In genomic region chr2:216004408-216005283, GRCh38 we compare ENCODE assay signal across 13 cellular contexts. TPM values are rescaled to one million over a fixed set of nuclear protein-coding genes. Genes with fewer than 3 reads are reported as not detected.
DNase-seq lines count a peak whose midpoint lies in the region; ATAC-seq and TF ChIP-seq lines count a peak whose summit lies in the region.
"Had no signal": no experiment of that assay in that cellular context is flagged by ENCODE, and none has a peak within 500 bp of the region (broad histone marks: within the 10 kb centered on the region; RNA-seq: fewer than 3 reads in every experiment).

No MANE protein-coding gene starts in this region.

- ATAC-seq in GM18867 (IDR thresholded peaks at IDR 0.05; ENCODE audit: unreplicated experiment) (peak; percentile 28), GM21529 (IDR thresholded peaks at IDR 0.05; ENCODE audit: unreplicated experiment) (peak; percentile 24), HG03571 (IDR thresholded peaks at IDR 0.05; ENCODE audit: unreplicated experiment) (peak; percentile 28)

- H3K27me3 ChIP-seq in colonic mucosa = no peaks in the 10 kb centered on the region

- TF ChIP-seq CTCF in colonic mucosa (IDR thresholded peaks at IDR 0.05) = no peak

- H3K27ac ChIP-seq in colonic mucosa = no peak overlapping the region

- no peak overlapping the region for H3K4me3 ChIP-seq in colonic mucosa

- no peaks in the 10 kb centered on the region for H3K9me3 ChIP-seq in colonic mucosa

- H3K9ac ChIP-seq in colonic mucosa (ENCODE audit: low read depth in 2 of 2, low read length in 2 of 2) = no peak overlapping the region

- DNase-seq in germinal center (ENCODE audit: low spot score) (peak; percentile 31), T1000 (lab: John Stamatoyannopoulos, UW) (no peak), SKM-1 treated with dmso at 0.1 percent for 144 hours (lab: John Stamatoyannopoulos, UW; ENCODE audit: unreplicated experiment) (no peak), DMS 273 treated with DMSO at 0.1 percent for 48 hours (lab: John Stamatoyannopoulos, UW) (no peak), colonic mucosa (no peak)
- DNase-seq: effector memory CD4-positive, alpha-beta T cell; GDM1; islet precursor cell; NCI-H1417; occipital lobe had no signal

- intact Hi-C loops in colonic mucosa (cut with DNase I) = no loop called here

- H3K4me1 ChIP-seq in colonic mucosa = no peaks in the 10 kb centered on the region

- no peaks in the 10 kb centered on the region for H3K36me3 ChIP-seq in colonic mucosa

RNA-seq across cellular contexts. Expression of gene MREG, which starts 8.7 kb away (rescaled TPM):
- 1 to 10 TPM; 8.5 to 9.4 TPM for total RNA-seq in colonic mucosa
